In genomic region chr4:111064342-111064993, GRCh38 we compare ENCODE assay signal across 11 cellular contexts.
A peak's percentile ranks its signal among the peaks of the same experiment; 100 is the strongest.
DNase-seq lines count a peak whose midpoint lies in the region; ATAC-seq, FAIRE-seq and TF ChIP-seq lines count a peak whose summit lies in the region.
"Had no signal": no experiment of that assay in that cellular context is flagged by ENCODE, and none has a peak within 500 bp of the region (broad histone marks: within the 10 kb centered on the region; RNA-seq: fewer than 3 reads in every experiment).

No MANE protein-coding gene starts in this region.

- TF ChIP-seq CTCF in PC-3 (conservative IDR thresholded peaks at IDR 0.05; ENCODE audit: low read depth, low read length): no peak
- TF ChIP-seq CTCF in fibroblast of pulmonary artery (IDR thresholded peaks at IDR 0.05; ENCODE audit: low read length, missing control alignments): no peak
- no peak for TF ChIP-seq CTCF in gastroesophageal sphincter (IDR thresholded peaks at IDR 0.05)

- no peak overlapping the region for H3K27ac Mint-ChIP-seq in activated CD4-positive, alpha-beta T cell treated with anti-CD3 and anti-CD28 coated beads, Interleukin-2, amount 10 ng/mL, durations not matched to agents 7 days and 5 days
- H3K27ac Mint-ChIP-seq: natural killer cell treated with Interleukin-12 subunit alpha and Interleukin-12 subunit beta and Interleukin-15 and Interleukin-18, amount 100 ng/mL, for 72 hours had no signal

- H3K9me2 ChIP-seq in PC-3 (replicated peaks; ENCODE audit: low read length): no peaks in the 10 kb centered on the region

- H3K27ac ChIP-seq in PC-3 (ENCODE audit: low read length): no peak overlapping the region
- H3K27ac ChIP-seq in gastroesophageal sphincter: no peak overlapping the region
- H3K27ac ChIP-seq: ascending aorta, heart right ventricle had no signal

- H3K27me3 ChIP-seq in PC-3 (ENCODE audit: low read length) (no peaks in the 10 kb centered on the region), gastroesophageal sphincter (no peaks in the 10 kb centered on the region)
- H3K27me3 ChIP-seq: ascending aorta, heart right ventricle had no signal

- no peak overlapping the region for H2AFZ ChIP-seq in PC-3 (ENCODE audit: low read length)

- FAIRE-seq in GM12892 (lab: Jason Lieb, UNC): no peak

- H3K4me3 Mint-ChIP-seq in activated CD4-positive, alpha-beta T cell treated with anti-CD3 and anti-CD28 coated beads, Interleukin-2, amount 10 ng/mL, durations not matched to agents 7 days and 5 days: no peak overlapping the region
- H3K4me3 Mint-ChIP-seq: natural killer cell treated with Interleukin-12 subunit alpha and Interleukin-12 subunit beta and Interleukin-15 and Interleukin-18, amount 100 ng/mL, for 72 hours had no signal

- no peaks in the 10 kb centered on the region for H3K27me3 Mint-ChIP-seq in activated CD4-positive, alpha-beta T cell treated with anti-CD3 and anti-CD28 coated beads, Interleukin-2, amount 10 ng/mL, durations not matched to agents 7 days and 5 days
- H3K27me3 Mint-ChIP-seq: natural killer cell treated with Interleukin-12 subunit alpha and Interleukin-12 subunit beta and Interleukin-15 and Interleukin-18, amount 100 ng/mL, for 72 hours had no signal

- no peaks in the 10 kb centered on the region for H3K9me3 Mint-ChIP-seq in activated CD4-positive, alpha-beta T cell treated with anti-CD3 and anti-CD28 coated beads, Interleukin-2, amount 10 ng/mL, durations not matched to agents 7 days and 5 days
- H3K9me3 Mint-ChIP-seq: natural killer cell treated with Interleukin-12 subunit alpha and Interleukin-12 subunit beta and Interleukin-15 and Interleukin-18, amount 100 ng/mL, for 72 hours had no signal

- peak; percentile 87 for DNase-seq in AG20443 (ENCODE audit: low spot score)
- DNase-seq in PC-3: peak; percentile 41
- DNase-seq in fibroblast of pulmonary artery (ENCODE audit: low read depth): peak; percentile 14
- no peak for DNase-seq in activated CD4-positive, alpha-beta T cell treated with anti-CD3 and anti-CD28 coated beads, Interleukin-2, amount 10 ng/mL, durations not matched to agents 7 days and 5 days
- no peak for DNase-seq in NCI-H1417 (lab: John Stamatoyannopoulos, UW)
- DNase-seq in GM12892 (ENCODE audit: insufficient read length): no peak
- DNase-seq: heart right ventricle had no signal

- H3K9me3 ChIP-seq in PC-3 (ENCODE audit: low read length): no peaks in the 10 kb centered on the region
- H3K9me3 ChIP-seq in gastroesophageal sphincter: no peaks in the 10 kb centered on the region
- H3K9me3 ChIP-seq: ascending aorta, heart right ventricle had no signal

- no peaks in the 10 kb centered on the region for H3K36me3 ChIP-seq in PC-3 (ENCODE audit: low read depth, low read length)
- H3K36me3 ChIP-seq in gastroesophageal sphincter: no peaks in the 10 kb centered on the region
- H3K36me3 ChIP-seq: ascending aorta, heart right ventricle had no signal

- intact Hi-C loops in PC-3 (cut with micrococcal nuclease): no loop called here

- ATAC-seq in HG02610 (IDR thresholded peaks at IDR 0.05; ENCODE audit: unreplicated experiment): peak; percentile 48
- ATAC-seq in PC-3: no peak
- ATAC-seq in gastroesophageal sphincter: no peak
- ATAC-seq: heart right ventricle; natural killer cell treated with Interleukin-12 subunit alpha and Interleukin-12 subunit beta and Interleukin-15 and Interleukin-18, amount 100 ng/mL, for 72 hours had no signal

- no peaks in the 10 kb centered on the region for H3K4me1 Mint-ChIP-seq in activated CD4-positive, alpha-beta T cell treated with anti-CD3 and anti-CD28 coated beads, Interleukin-2, amount 10 ng/mL, durations not matched to agents 7 days and 5 days

- TF ChIP-seq EP300 in gastroesophageal sphincter (IDR thresholded peaks at IDR 0.05): no peak

- CTCF ChIA-PET in PC-3 (lab: Charles Lee): no interaction called here
- CTCF ChIA-PET in activated CD4-positive, alpha-beta T cell treated with anti-CD3 and anti-CD28 coated beads, Interleukin-2, amount 10 ng/mL, durations not matched to agents 7 days and 5 days (lab: Charles Lee): no interaction called here

- no peak overlapping the region for H3K4me2 ChIP-seq in PC-3 (ENCODE audit: low read length)

- no peak overlapping the region for H3K9ac ChIP-seq in PC-3 (ENCODE audit: low read length)

- POLR2A ChIA-PET in PC-3 (lab: Charles Lee; ENCODE audit: unreplicated experiment): no interaction called here
- POLR2A ChIA-PET in activated CD4-positive, alpha-beta T cell treated with anti-CD3 and anti-CD28 coated beads, Interleukin-2, amount 10 ng/mL, durations not matched to agents 7 days and 5 days (lab: Charles Lee): no interaction called here

- no peaks in the 10 kb centered on the region; the same call in 1 of the 2 replicates for H3K4me1 ChIP-seq in PC-3 (ENCODE audit: insufficient read depth, low read length)
- H3K4me1 ChIP-seq in gastroesophageal sphincter: no peaks in the 10 kb centered on the region
- H3K4me1 ChIP-seq: ascending aorta, heart right ventricle had no signal

- 73 to 81% methylated on average over 2 to 4 of the region's 4 CpGs for WGBS in gastroesophageal sphincter (ENCODE audit: low coverage in 1 of 2), 2 donors

- no TSS peak for BruUV-seq in PC-3 (replicated peaks; lab: Mats Ljungman, UMichigan)

- no peaks in the 10 kb centered on the region for H4K20me1 ChIP-seq in PC-3 (ENCODE audit: low read length)

- H3K4me3 ChIP-seq in PC-3 (ENCODE audit: low read length) (no peak overlapping the region), fibroblast of pulmonary artery (replicated peaks; ENCODE audit: low read depth, low read length) (no peak overlapping the region), gastroesophageal sphincter (no peak overlapping the region)
- H3K4me3 ChIP-seq: ascending aorta, heart right ventricle had no signal

- no peaks in the 10 kb centered on the region for H3K36me3 Mint-ChIP-seq in activated CD4-positive, alpha-beta T cell treated with anti-CD3 and anti-CD28 coated beads, Interleukin-2, amount 10 ng/mL, durations not matched to agents 7 days and 5 days (ENCODE audit: low read depth)
- H3K36me3 Mint-ChIP-seq: natural killer cell treated with Interleukin-12 subunit alpha and Interleukin-12 subunit beta and Interleukin-15 and Interleukin-18, amount 100 ng/mL, for 72 hours had no signal

- TF ChIP-seq POLR2A in gastroesophageal sphincter (IDR thresholded peaks at IDR 0.05) (no peak), GM12892 (IDR thresholded peaks at IDR 0.05; ENCODE audit: low read depth, low read length) (no peak)

- no peaks in the 10 kb centered on the region for H3K79me2 ChIP-seq in PC-3 (ENCODE audit: low read length)

- no peaks in the 10 kb centered on the region for H3F3A ChIP-seq in PC-3 (ENCODE audit: low read length, unreplicated experiment)

Comparison
In these comparisons a context has a peak if more than half of its experiments do, and no peak if none do; other contexts are left out.
1. DNase-seq: peak in AG20443 (single experiment), PC-3 (single experiment) and fibroblast of pulmonary artery (single experiment); none in activated CD4-positive, alpha-beta T cell treated with anti-CD3 and anti-CD28 coated beads, Interleukin-2, amount 10 ng/mL, durations not matched to agents 7 days and 5 days (single experiment), NCI-H1417 (0 of 3) and GM12892 (single experiment).